Comparison of ENCODE assay signal across 23 cellular contexts in genomic region chr6:38802497-38802896, GRCh38.
"Had no signal": no experiment of that assay in that cellular context is flagged by ENCODE, and none has a peak within 500 bp of the region (broad histone marks: within the 10 kb centered on the region; RNA-seq: fewer than 3 reads in every experiment).

No MANE protein-coding gene starts in this region.

- DNase-seq: dermis blood vessel endothelial cell; dorsolateral prefrontal cortex; effector CD4-positive, alpha-beta T cell; effector memory CD4-positive, alpha-beta T cell; foreskin fibroblast; foreskin melanocyte; gastrocnemius medialis; glutamatergic neuron; head of caudate nucleus; heart right ventricle; hippocampal formation; left cardiac atrium; left lung; left ventricle myocardium superior; lower lobe of right lung; mesenchymal stem cell; mucosa of descending colon; naive B cell had no signal

- H3K9me3 ChIP-seq: esophagus muscularis mucosa, gastrocnemius medialis, heart right ventricle, left lung, lower lobe of right lung, mucosa of descending colon had no signal

- H3K4me3 ChIP-seq: coronary artery, dorsolateral prefrontal cortex, esophagus muscularis mucosa, gastrocnemius medialis, heart right ventricle, left lung, lower lobe of right lung, mucosa of descending colon had no signal

- ATAC-seq: gastrocnemius medialis, heart right ventricle, left cardiac atrium, left lung, left ventricle myocardium superior, lower lobe of right lung, mucosa of descending colon had no signal

- H3K4me1 ChIP-seq: esophagus muscularis mucosa, gastrocnemius medialis, heart right ventricle, left lung, lower lobe of right lung had no signal

- H3K27ac ChIP-seq: coronary artery, dorsolateral prefrontal cortex, esophagus muscularis mucosa, gastrocnemius medialis, heart right ventricle, left lung, lower lobe of right lung had no signal

- FAIRE-seq: colon, endothelial cell of umbilical vein, islet of Langerhans had no signal

- H3K36me3 ChIP-seq: esophagus muscularis mucosa, gastrocnemius medialis, heart right ventricle, left lung, lower lobe of right lung had no signal
